Comparison of ENCODE assay signal across 15 cellular contexts in the genomic region with DNA sequence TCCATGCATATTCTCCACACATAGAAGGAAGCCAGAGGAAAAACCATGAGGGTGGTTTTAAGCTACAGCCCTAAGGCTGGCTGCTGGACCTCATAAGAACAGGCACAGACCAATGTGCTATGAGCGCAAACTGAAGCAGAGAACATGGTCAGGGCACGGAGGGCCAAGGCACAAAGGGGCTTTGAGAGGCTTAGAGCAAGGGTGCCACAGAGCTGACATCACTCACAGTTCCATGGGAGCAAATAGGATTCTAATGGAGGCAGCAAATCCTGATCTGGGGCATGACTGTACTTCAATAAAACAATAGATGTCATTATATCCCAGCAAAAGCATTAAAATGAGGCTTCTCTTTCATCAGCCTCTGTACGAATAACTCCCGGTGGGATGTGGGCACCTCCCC.
DNase-seq lines count a peak whose midpoint lies in the region; ATAC-seq and TF ChIP-seq lines count a peak whose summit lies in the region.
"Had no signal": no experiment of that assay in that cellular context is flagged by ENCODE, and none has a peak within 500 bp of the region (broad histone marks: within the 10 kb centered on the region; RNA-seq: fewer than 3 reads in every experiment).

No MANE protein-coding gene starts in this region.

- H3K9me3 ChIP-seq in psoas muscle = no peaks in the 10 kb centered on the region

- ATAC-seq in psoas muscle = no peak
- ATAC-seq: CD8-positive, alpha-beta T cell; GM23338; PC-3 had no signal

- no peak for TF ChIP-seq CTCF in psoas muscle (IDR thresholded peaks at IDR 0.05)

- H3K36me3 ChIP-seq in psoas muscle (ENCODE audit: insufficient read depth in 1 of 2, low read depth in 1 of 2) = no peaks in the 10 kb centered on the region

- WGBS in psoas muscle, 3 donors = 78 to 86% (median 79%) methylated on average over 4 of the region's 4 CpGs

- no peaks in the 10 kb centered on the region for H3K4me1 ChIP-seq in psoas muscle

- no peak overlapping the region for H3K27ac ChIP-seq in psoas muscle

- H3K27me3 ChIP-seq in psoas muscle (ENCODE audit: insufficient read depth in 3 of 3, low read length in 2 of 3) = no peaks in the 10 kb centered on the region

- DNase-seq in COLO829 (ENCODE audit: low spot score) = peak; percentile 87
- peak; percentile 97 for DNase-seq in foreskin melanocyte
- peak; percentile 85 for DNase-seq in midbrain (lab: John Stamatoyannopoulos, UW)
- DNase-seq in superior temporal gyrus (ENCODE audit: extremely low spot score) = peak; percentile 92
- DNase-seq in stimulated activated CD4-positive, alpha-beta T cell treated with anti-CD3 and anti-CD28 coated beads, Interleukin-4, amount 100 ng/mL, for 4 hours = no peak
- no peak for DNase-seq in NCI-H2107 treated with DMSO at 0.1 percent for 48 hours (lab: John Stamatoyannopoulos, UW; ENCODE audit: unreplicated experiment)
- DNase-seq in psoas muscle = no peak
- DNase-seq: AML-193; CD8-positive, alpha-beta T cell; KBM-7; NCI-H1092 treated with DMSO at 0.1 percent for 48 hours; NCI-H1694 treated with DMSO at 0.1 percent for 48 hours; NCI-H69; PC-3 had no signal

- intact Hi-C loops in psoas muscle (cut with DNase I) = no loop called here

- H3K4me3 ChIP-seq in psoas muscle = no peak overlapping the region
- H3K4me3 ChIP-seq: GM23338 had no signal

Comparison
In these comparisons a context has a peak if more than half of its experiments do, and no peak if none do; other contexts are left out.
1. DNase-seq: peak in COLO829 (single experiment), foreskin melanocyte (single experiment), midbrain (single experiment) and superior temporal gyrus (single experiment); none in stimulated activated CD4-positive, alpha-beta T cell treated with anti-CD3 and anti-CD28 coated beads, Interleukin-4, amount 100 ng/mL, for 4 hours (0 of 2), NCI-H2107 treated with DMSO at 0.1 percent for 48 hours (single experiment) and psoas muscle (0 of 2).